In genomic region chr3:121651684-121652083, GRCh38 we compare ENCODE assay signal across 15 cellular contexts. TPM values are rescaled to one million over a fixed set of nuclear protein-coding genes. Genes with fewer than 3 reads are reported as not detected.
DNase-seq lines count a peak whose midpoint lies in the region; ATAC-seq and TF ChIP-seq lines count a peak whose summit lies in the region.
"Had no signal": no experiment of that assay in that cellular context is flagged by ENCODE, and none has a peak within 500 bp of the region (broad histone marks: within the 10 kb centered on the region; RNA-seq: fewer than 3 reads in every experiment).

No MANE protein-coding gene starts in this region.

- no peak for TF ChIP-seq POLR2A in upper lobe of left lung (IDR thresholded peaks at IDR 0.05)

- H3K36me3 Mint-ChIP-seq in CD14-positive monocyte, result peaks cover 69 to 88% of the 10 kb centered on the region in 2 donors

- no peaks in the 10 kb centered on the region for H3K9me3 Mint-ChIP-seq in CD14-positive monocyte
- H3K9me3 Mint-ChIP-seq: endodermal cell; naive B cell; stimulated activated effector memory CD8-positive, alpha-beta T cell treated with anti-CD3 and anti-CD28 coated beads, Interleukin-12 subunit alpha, Interleukin-12 subunit beta, amount 100 ng/mL, for 72 hours had no signal

- H3K4me1 ChIP-seq in upper lobe of left lung (peaks cover 0 to 11% (median 2%) of the 10 kb centered on the region in 4 donors), left lung (peaks cover 0 to 6% of the 10 kb centered on the region in 2 donors)

- H3K4me3 Mint-ChIP-seq in CD14-positive monocyte, result no peak overlapping the region
- H3K4me3 Mint-ChIP-seq: activated CD8-positive, alpha-beta memory T cell treated with anti-CD3 and anti-CD28 coated beads, Interleukin-2, amount 10 ng/mL, durations not matched to agents 7 days and 5 days; endodermal cell; stimulated activated effector memory CD8-positive, alpha-beta T cell treated with anti-CD3 and anti-CD28 coated beads, Interleukin-12 subunit alpha, Interleukin-12 subunit beta, amount 100 ng/mL, for 72 hours had no signal

- TF ChIP-seq EP300 in upper lobe of left lung (IDR thresholded peaks at IDR 0.05), result no peak

- peak overlapping the region; percentile 21 to 90 (median 64) for H3K27ac Mint-ChIP-seq in CD14-positive monocyte
- H3K27ac Mint-ChIP-seq: activated CD8-positive, alpha-beta memory T cell treated with anti-CD3 and anti-CD28 coated beads, Interleukin-2, amount 10 ng/mL, durations not matched to agents 7 days and 5 days; endodermal cell; stimulated activated effector memory CD8-positive, alpha-beta T cell treated with anti-CD3 and anti-CD28 coated beads, Interleukin-12 subunit alpha, Interleukin-12 subunit beta, amount 100 ng/mL, for 72 hours had no signal

- no peak overlapping the region for H3K4me3 ChIP-seq in upper lobe of left lung
- no peak overlapping the region for H3K4me3 ChIP-seq in left lung
- H3K4me3 ChIP-seq: ascending aorta, MG63 had no signal

- H3K27me3 Mint-ChIP-seq in CD14-positive monocyte (ENCODE audit: low read depth in 3 of 3), result peaks cover 0 to 1% (median 0%) of the 10 kb centered on the region in 3 donors
- H3K27me3 Mint-ChIP-seq: activated CD8-positive, alpha-beta memory T cell treated with anti-CD3 and anti-CD28 coated beads, Interleukin-2, amount 10 ng/mL, durations not matched to agents 7 days and 5 days; naive B cell had no signal

- H3K27ac ChIP-seq in upper lobe of left lung (no peak overlapping the region), left lung (no peak overlapping the region)
- H3K27ac ChIP-seq: ascending aorta had no signal

- DNase-seq in CD14-positive monocyte (ENCODE audit: low spot score) (no peak), EH (ENCODE audit: low read depth) (peak; percentile 24), NCI-H748 (lab: John Stamatoyannopoulos, UW; ENCODE audit: unreplicated experiment) (peak; percentile 74), fibroblast of peridontal ligament (ENCODE audit: extremely low read depth) (peak; percentile 18), A172 (ENCODE audit: low spot score) (no peak), upper lobe of left lung (no peak), left lung (no peak)
- no peak for DNase-seq in activated CD4-positive, alpha-beta T cell treated with anti-CD3 and anti-CD28 coated beads, Interleukin-2, amount 50 U/mL, for 4 hours
- DNase-seq: activated CD8-positive, alpha-beta memory T cell treated with anti-CD3 and anti-CD28 coated beads, Interleukin-2, amount 10 ng/mL, durations not matched to agents 7 days and 5 days; endodermal cell; MG63; naive B cell had no signal

- intact Hi-C loops in CD14-positive monocyte (cut with micrococcal nuclease) (loop anchor here in 1 of 2 donors (10.0 kb wide), 1 partner anchor 107 kb away; the partner anchor contains the start of gene POLQ), left lung (cut with DNase I) (no loop called here)

- H3K36me3 ChIP-seq in upper lobe of left lung, result no peaks in the 10 kb centered on the region
- peaks cover 0 to 41% of the 10 kb centered on the region in 2 donors for H3K36me3 ChIP-seq in left lung
- H3K36me3 ChIP-seq: ascending aorta, MG63 had no signal

- TF ChIP-seq CTCF in CD14-positive monocyte (IDR thresholded peaks at IDR 0.05), result no peak
- no peak for TF ChIP-seq CTCF in upper lobe of left lung (IDR thresholded peaks at IDR 0.05)
- no peak for TF ChIP-seq CTCF in left lung (IDR thresholded peaks at IDR 0.05)

- H3K4me1 Mint-ChIP-seq in CD14-positive monocyte, result peaks cover 17% of the 10 kb centered on the region
- H3K4me1 Mint-ChIP-seq: endodermal cell had no signal

- no peaks in the 10 kb centered on the region for H3K27me3 ChIP-seq in upper lobe of left lung
- no peaks in the 10 kb centered on the region for H3K27me3 ChIP-seq in left lung
- H3K27me3 ChIP-seq: ascending aorta, MG63 had no signal

- ATAC-seq in upper lobe of left lung (ENCODE audit: low FRiP score in 2 of 2) (no peak), left lung (no peak)
- ATAC-seq: activated CD8-positive, alpha-beta memory T cell treated with anti-CD3 and anti-CD28 coated beads, Interleukin-2, amount 10 ng/mL, durations not matched to agents 7 days and 5 days; stimulated activated effector memory CD8-positive, alpha-beta T cell treated with anti-CD3 and anti-CD28 coated beads, Interleukin-12 subunit alpha, Interleukin-12 subunit beta, amount 100 ng/mL, for 72 hours had no signal

- H3K9me3 ChIP-seq in upper lobe of left lung (no peaks in the 10 kb centered on the region), left lung (no peaks in the 10 kb centered on the region)
- H3K9me3 ChIP-seq: MG63 had no signal

RNA-seq across cellular contexts. Expression of gene HCLS1, which starts 9.0 kb away (rescaled TPM):
- polyA plus RNA-seq in CD14-positive monocyte, result 100 to 1,000 TPM; 475 to 483 TPM
- 0.24 and 0.83 TPM in 2 replicates for total RNA-seq in A172 (2014; rRNA removed; shearing (Covaris generic))
- total RNA-seq in upper lobe of left lung (100 to 1,000 TPM in 4 of 6 donors, 10 to 100 TPM in 2; 71.7 to 234 (median 110) TPM), left lung (10 to 100 TPM; 37.4 to 98.6 TPM)

RNA-seq across cellular contexts. Expression of gene FBXO40, which starts 58.5 kb away (rescaled TPM):
- not detected for polyA plus RNA-seq in CD14-positive monocyte
- 0.09 TPM in 1 of 2 replicates, not detected in the other for total RNA-seq in A172 (2014; rRNA removed; shearing (Covaris generic))
- total RNA-seq in upper lobe of left lung (not detected), left lung (under 1 TPM; 0.03 to 0.05 TPM)
- total RNA-seq: activated CD8-positive, alpha-beta memory T cell treated with anti-CD3 and anti-CD28 coated beads, Interleukin-2, amount 10 ng/mL, durations not matched to agents 7 days and 5 days; ascending aorta; endodermal cell; T-helper 2 cell treated with Interferon-gamma antibody and Interleukin-4, amounts not matched to agents 100 ng/mL and 5 ng/mL, for 36 hours had no signal

Comparison
In these comparisons a context has a peak if more than half of its experiments do, and no peak if none do; other contexts are left out.
1. DNase-seq: peak in EH (single experiment), NCI-H748 (single experiment) and fibroblast of peridontal ligament (single experiment); none in CD14-positive monocyte (single experiment), A172 (single experiment), activated CD4-positive, alpha-beta T cell treated with anti-CD3 and anti-CD28 coated beads, Interleukin-2, amount 50 U/mL, for 4 hours (0 of 2), upper lobe of left lung (0 of 2) and left lung (0 of 2).
2. RNA of gene HCLS1, which starts 9.0 kb away (total RNA-seq): 71.7 to 234 TPM in upper lobe of left lung and 37.4 to 98.6 TPM in left lung; 0.24 to 0.83 TPM in A172; every median in the first group is over 10 times any median in the second.